Comparison of ENCODE assay signal across 8 cellular contexts in genomic region chr12:123905319-123905925, GRCh38.
DNase-seq lines count a peak whose midpoint lies in the region; ATAC-seq, FAIRE-seq and TF ChIP-seq lines count a peak whose summit lies in the region.

No MANE protein-coding gene starts in this region.

- H3K27ac ChIP-seq in gastroesophageal sphincter (no peak overlapping the region), trophoblast cell (ENCODE audit: low read depth, low read length) (no peak overlapping the region)

- H3K4me3 ChIP-seq in gastroesophageal sphincter (no peak overlapping the region), trophoblast cell (ENCODE audit: low read depth, low read length) (no peak overlapping the region)

- no peak overlapping the region for H4K12ac ChIP-seq in trophoblast cell (ENCODE audit: low read depth, low read length)

- no peaks in the 10 kb centered on the region for H3K36me3 ChIP-seq in gastroesophageal sphincter
- H3K36me3 ChIP-seq in trophoblast cell (ENCODE audit: control insufficient read depth in 1 of 2, insufficient read depth in 2 of 2, low read length in 2 of 2): no peaks in the 10 kb centered on the region

- no peak overlapping the region for H3K4ac ChIP-seq in trophoblast cell (ENCODE audit: low read depth, low read length)

- no peak for TF ChIP-seq POLR2A in gastroesophageal sphincter (IDR thresholded peaks at IDR 0.05)

- peaks cover 37% of the 10 kb centered on the region for H3K27me3 ChIP-seq in gastroesophageal sphincter
- no peaks in the 10 kb centered on the region for H3K27me3 ChIP-seq in trophoblast cell (ENCODE audit: insufficient read depth, low read length)

- H2BK12ac ChIP-seq in trophoblast cell (ENCODE audit: low read length): no peak overlapping the region

- no peak for TF ChIP-seq EP300 in Ishikawa (IDR thresholded peaks at IDR 0.05; ENCODE audit: borderline replicate concordance)
- no peak for TF ChIP-seq EP300 in gastroesophageal sphincter (IDR thresholded peaks at IDR 0.05)

- H3K4me1 ChIP-seq in gastroesophageal sphincter: no peaks in the 10 kb centered on the region
- peaks cover 13 to 17% of the 10 kb centered on the region in 2 experiments for H3K4me1 ChIP-seq in trophoblast cell (ENCODE audit: control insufficient read depth in 1 of 2, insufficient read depth in 2 of 2, low read length in 2 of 2)

- no peak overlapping the region for H4K91ac ChIP-seq in trophoblast cell (ENCODE audit: low read depth, low read length)

- H3K14ac ChIP-seq in trophoblast cell (ENCODE audit: low read length): no peak overlapping the region

- peak; percentile 61 for ATAC-seq in gastroesophageal sphincter
- ATAC-seq in HG02938 (IDR thresholded peaks at IDR 0.05; ENCODE audit: unreplicated experiment): no peak

- no peak overlapping the region for H3K18ac ChIP-seq in trophoblast cell (ENCODE audit: low read length)

- TF ChIP-seq RAD21 in Ishikawa (IDR thresholded peaks at IDR 0.05; ENCODE audit: low read depth): peak; percentile 54

- peak; percentile 46 for DNase-seq in D721Med (ENCODE audit: insufficient read length, low spot score)
- peak; percentile 62 for DNase-seq in SK-N-DZ (ENCODE audit: low spot score)
- peak; percentile 9 to 49 (median 28) for DNase-seq in activated naive CD4-positive, alpha-beta T cell (lab: John Stamatoyannopoulos, UW)
- peak; percentile 82 to 86 for DNase-seq in trophoblast cell
- peak; percentile 63 for DNase-seq in urothelium cell line (ENCODE audit: low spot score)

- TF ChIP-seq CTCF in D721Med (IDR thresholded peaks at IDR 0.05; ENCODE audit: insufficient read depth, missing control alignments): peak; percentile 86
- TF ChIP-seq CTCF in gastroesophageal sphincter (IDR thresholded peaks at IDR 0.05): peak in 3 of 4 experiments; percentile 65 to 76 (median 74)

- H3K79me2 ChIP-seq in trophoblast cell (ENCODE audit: control insufficient read depth, insufficient read depth, low read length, poor library complexity): peaks cover 2% of the 10 kb centered on the region

- H2BK5ac ChIP-seq in trophoblast cell (ENCODE audit: low read depth, low read length, poor library complexity): no peak overlapping the region

- no peak overlapping the region for H2AK5ac ChIP-seq in trophoblast cell (ENCODE audit: low read length)

- H4K8ac ChIP-seq in trophoblast cell (ENCODE audit: low read depth, low read length): no peak overlapping the region

- no peak overlapping the region for H2BK120ac ChIP-seq in trophoblast cell (ENCODE audit: insufficient read depth, low read length, poor library complexity)

- H3K9ac ChIP-seq in trophoblast cell (ENCODE audit: low read length): no peak overlapping the region

- H3K4me2 ChIP-seq in trophoblast cell (ENCODE audit: low read length): no peak overlapping the region

- H3K9me3 ChIP-seq in gastroesophageal sphincter (no peaks in the 10 kb centered on the region), trophoblast cell (ENCODE audit: insufficient read depth, low read depth, low read length) (no peaks in the 10 kb centered on the region)

- WGBS in gastroesophageal sphincter (ENCODE audit: low coverage in 1 of 2), 2 donors: 13 to 36% methylated on average over 8 to 9 of the region's 9 CpGs
- WGBS in trophoblast cell (ENCODE audit: extremely low coverage, insufficient coverage, insufficient read length): no CpG with 5 or more reads among the region's 9 CpGs

- H3K23ac ChIP-seq in trophoblast cell (ENCODE audit: low read length): no peak overlapping the region

- peak; percentile 63 for FAIRE-seq in D721Med (lab: Jason Lieb, UNC)
- FAIRE-seq in urothelium cell line (lab: Jason Lieb, UNC): no peak

- H3K79me1 ChIP-seq in trophoblast cell (ENCODE audit: low read length): peaks cover 11% of the 10 kb centered on the region

- no peak overlapping the region for H2AFZ ChIP-seq in trophoblast cell (ENCODE audit: insufficient read depth, low read length, poor library complexity)

TF ChIP-seq in Ishikawa, 13 proteins besides CTCF, POLR2A, EP300 and RAD21:
- TF ChIP-seq REST (IDR thresholded peaks at IDR 0.05; ENCODE audit: low read depth) (no peak), TEAD4 (IDR thresholded peaks at IDR 0.05) (peak; percentile 55; the same call in 1 of the 2 replicates)

Comparison
In these comparisons a context has a peak if more than half of its experiments do, and no peak if none do; other contexts are left out.
1. DNase-seq: peak in every context shown above with its lines; median percentile 84 in trophoblast cell; 63 in urothelium cell line; 62 in SK-N-DZ; 46 in D721Med; 28 in activated naive CD4-positive, alpha-beta T cell.